Comparison of ENCODE assay signal across 8 cellular contexts in the genomic region with DNA sequence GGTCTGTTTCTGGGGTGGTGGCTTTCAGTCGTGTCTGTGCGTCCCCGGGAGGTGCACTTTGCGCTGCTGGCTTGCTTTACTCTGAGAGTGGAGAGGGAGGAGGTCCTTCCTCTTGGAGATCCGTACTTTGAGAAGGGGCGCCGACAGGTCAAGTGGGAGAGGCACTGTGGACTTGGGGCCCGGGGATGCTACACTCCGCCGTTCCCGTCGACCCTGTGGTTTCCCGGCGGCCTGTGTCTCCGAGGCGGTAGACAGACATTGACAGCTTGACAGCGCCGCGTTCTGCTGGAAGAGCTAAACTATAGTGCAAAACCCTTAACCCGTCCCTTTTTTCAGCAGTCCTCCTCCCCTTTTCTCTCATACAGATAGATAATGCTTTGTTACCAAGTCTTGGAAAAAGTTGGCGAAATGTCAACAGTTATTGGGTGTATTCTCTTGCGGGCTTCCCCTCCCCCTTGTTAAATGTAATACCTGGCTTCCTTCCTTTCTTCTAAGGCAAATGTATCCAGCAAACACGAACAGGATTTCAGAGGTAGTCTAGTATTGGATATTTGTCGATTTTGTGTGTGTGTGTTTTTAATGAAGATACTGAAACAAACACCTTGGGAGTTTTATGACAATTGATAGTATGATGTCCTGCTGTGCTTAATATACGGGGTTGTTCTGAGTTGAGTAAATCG. TPM values are rescaled to one million over a fixed set of nuclear protein-coding genes. Genes with fewer than 3 reads are reported as not detected.
DNase-seq lines count a peak whose midpoint lies in the region; ATAC-seq lines count a peak whose summit lies in the region.

No MANE protein-coding gene starts in this region.

- peaks cover 11% of the 10 kb centered on the region for H3K4me1 ChIP-seq in CD8-positive, alpha-beta memory T cell (ENCODE audit: insufficient read depth, low read length)

- H3K27me3 Mint-ChIP-seq in CD8-positive, alpha-beta memory T cell, result peaks cover 29 to 30% of the 10 kb centered on the region in 2 donors

- H3K9me3 ChIP-seq in CD8-positive, alpha-beta memory T cell (ENCODE audit: low read length), result no peaks in the 10 kb centered on the region

- peak in 3 of 5 donors; percentile 23 to 48 (median 40) for DNase-seq in CD8-positive, alpha-beta memory T cell
- DNase-seq in SHP77 treated with DMSO at 0.1 percent for 48 hours (lab: John Stamatoyannopoulos, UW) (peak; percentile 25), amniotic epithelial cell (ENCODE audit: low read depth) (peak; percentile 42), left cardiac atrium (peak; percentile 59), posterior cingulate gyrus (peak; percentile 30 to 94 (median 62))

- H3K4me1 Mint-ChIP-seq in CD8-positive, alpha-beta memory T cell, result peaks cover 17 to 39% (median 22%) of the 10 kb centered on the region in 3 donors

- peak overlapping the region; percentile 75 to 95 (median 90) for H3K27ac Mint-ChIP-seq in CD8-positive, alpha-beta memory T cell

- POLR2A ChIA-PET in CD8-positive, alpha-beta memory T cell (lab: Charles Lee), result interaction anchor here (0.5 to 1.3 kb wide), 3 partner anchors 109 to 1046 kb away, joined by 3 to 9 read pairs (median 4); a partner anchor contains a TSS

- intact Hi-C loops in left cardiac atrium (cut with DNase I) (loop anchor here (2.0 to 10.0 kb wide), 4 partner anchors 43 to 267 kb away; no protein-coding TSS in a partner anchor), posterior cingulate gyrus (cut with DNase I) (loop anchor here (1.0 to 10.0 kb wide), 3 partner anchors 44 to 356 kb away; no protein-coding TSS in a partner anchor)

- H3K9me3 Mint-ChIP-seq in CD8-positive, alpha-beta memory T cell, result no peaks in the 10 kb centered on the region

- CTCF ChIA-PET in CD8-positive, alpha-beta memory T cell (lab: Charles Lee), result interaction anchor here (0.9 to 5.4 kb wide), 20 partner anchors 8 to 550 kb away, joined by 3 to 73 read pairs (median 8); no protein-coding TSS in a partner anchor

- ATAC-seq in HG03025 (IDR thresholded peaks at IDR 0.05; ENCODE audit: low FRiP score, unreplicated experiment) (peak; percentile 7), left cardiac atrium (peak; percentile 6 to 12), HG02588 (IDR thresholded peaks at IDR 0.05; ENCODE audit: unreplicated experiment) (no peak), GM21367 (IDR thresholded peaks at IDR 0.05; ENCODE audit: unreplicated experiment) (no peak)

- H3K27me3 ChIP-seq in CD8-positive, alpha-beta memory T cell (ENCODE audit: insufficient read depth, low read length, poor library complexity, severe bottlenecking), result peaks cover 34% of the 10 kb centered on the region

- peak overlapping the region; percentile 92 to 98 (median 95) for H3K4me3 Mint-ChIP-seq in CD8-positive, alpha-beta memory T cell

- H3K36me3 ChIP-seq in CD8-positive, alpha-beta memory T cell (ENCODE audit: insufficient read depth, low read length), result no peaks in the 10 kb centered on the region

- H3K27ac ChIP-seq in CD8-positive, alpha-beta memory T cell (ENCODE audit: low read depth, low read length), result peak overlapping the region; percentile 53

- H3K36me3 Mint-ChIP-seq in CD8-positive, alpha-beta memory T cell, result peaks cover 0 to 4% (median 0%) of the 10 kb centered on the region in 3 donors

- H3K4me3 ChIP-seq in CD8-positive, alpha-beta memory T cell (ENCODE audit: low read length), result peak overlapping the region; percentile 70

RNA-seq across cellular contexts. Expression of a gene that starts 6.6 kb away (rescaled TPM):
- 1 to 10 TPM; 9.4 to 9.9 TPM for total RNA-seq in CD8-positive, alpha-beta memory T cell
- 8.3 TPM for polyA plus RNA-seq in CD8-positive, alpha-beta memory T cell
- 1,000 to 10,000 TPM; 8,049 to 9,104 TPM for total RNA-seq in left cardiac atrium

Comparison
In these comparisons a context has a peak if more than half of its experiments do, and no peak if none do; other contexts are left out.
1. ATAC-seq: peak in HG03025 (single experiment) and left cardiac atrium (2 of 2); none in HG02588 (single experiment) and GM21367 (single experiment).
2. RNA of a gene that starts 6.6 kb away (total RNA-seq): 8,049 to 9,104 TPM in left cardiac atrium; 9.4 to 9.9 TPM in CD8-positive, alpha-beta memory T cell; every median in the first group is over 100 times any median in the second.
3. Peak in every context shown above with its lines, with median percentiles within 50 percentile points of each other: DNase-seq.